In the genomic region with DNA sequence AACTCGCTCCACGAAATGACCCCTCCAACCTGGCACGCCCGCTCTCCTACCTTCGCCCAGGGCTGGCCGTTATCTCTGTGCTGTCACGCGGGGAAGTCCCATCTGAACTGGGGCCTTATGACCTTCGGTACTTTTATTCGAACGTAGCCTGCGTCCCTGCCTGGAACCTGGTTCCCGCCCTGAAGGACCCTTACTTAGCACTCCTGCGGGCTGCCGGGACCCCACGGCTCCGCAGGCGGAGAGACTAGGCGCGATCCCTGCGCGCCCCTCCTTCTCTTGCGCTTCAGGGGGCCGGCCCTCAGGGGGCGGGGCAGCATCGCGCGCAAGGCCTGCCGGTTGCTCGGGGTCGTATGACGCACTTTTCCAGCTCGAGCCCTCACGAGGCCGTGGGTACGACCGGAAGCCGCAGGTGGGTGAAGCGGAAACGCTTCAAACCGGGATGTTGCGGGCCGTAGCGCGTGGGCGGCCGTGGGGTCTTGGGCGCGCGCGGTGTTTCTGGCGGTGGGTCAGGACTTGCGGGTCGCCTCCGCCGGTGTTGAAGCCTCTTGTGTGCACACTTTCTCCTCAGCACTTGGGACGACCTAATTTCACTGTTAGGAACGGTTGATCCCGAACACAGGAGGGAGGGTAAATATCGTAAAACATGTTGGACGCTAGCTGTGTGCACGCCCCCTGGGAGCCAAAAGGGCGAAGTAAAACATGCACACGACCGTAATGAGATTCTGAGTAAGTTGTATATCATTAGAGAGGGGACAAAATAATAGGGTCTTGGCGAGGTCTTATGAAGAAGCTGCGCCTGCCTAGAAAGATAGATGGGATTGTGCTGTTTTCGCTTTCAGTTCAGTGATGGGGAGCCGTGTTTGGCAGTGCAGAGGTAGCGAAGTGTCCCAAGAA, we compare ENCODE assay signal across 1 cellular context.
TF ChIP-seq lines count a peak whose summit lies in the region.

A gene (plus strand): TSS at position 325 of the 894 bp plus-strand sequence. CDS start 6,991 bp downstream, outside the sequence.
A gene with protein sequence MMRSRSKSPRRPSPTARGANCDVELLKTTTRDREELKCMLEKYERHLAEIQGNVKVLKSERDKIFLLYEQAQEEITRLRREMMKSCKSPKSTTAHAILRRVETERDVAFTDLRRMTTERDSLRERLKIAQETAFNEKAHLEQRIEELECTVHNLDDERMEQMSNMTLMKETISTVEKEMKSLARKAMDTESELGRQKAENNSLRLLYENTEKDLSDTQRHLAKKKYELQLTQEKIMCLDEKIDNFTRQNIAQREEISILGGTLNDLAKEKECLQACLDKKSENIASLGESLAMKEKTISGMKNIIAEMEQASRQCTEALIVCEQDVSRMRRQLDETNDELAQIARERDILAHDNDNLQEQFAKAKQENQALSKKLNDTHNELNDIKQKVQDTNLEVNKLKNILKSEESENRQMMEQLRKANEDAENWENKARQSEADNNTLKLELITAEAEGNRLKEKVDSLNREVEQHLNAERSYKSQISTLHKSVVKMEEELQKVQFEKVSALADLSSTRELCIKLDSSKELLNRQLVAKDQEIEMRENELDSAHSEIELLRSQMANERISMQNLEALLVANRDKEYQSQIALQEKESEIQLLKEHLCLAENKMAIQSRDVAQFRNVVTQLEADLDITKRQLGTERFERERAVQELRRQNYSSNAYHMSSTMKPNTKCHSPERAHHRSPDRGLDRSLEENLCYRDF (minus strand): TSS at position 300 of the 894 bp plus-strand sequence. CDS start 45,503 bp downstream, outside the sequence.

TF ChIP-seq in HepG2, 621 proteins besides CTCF, POLR2A, EP300 and RAD21 (continued from another document and continues in another):
- TF ChIP-seq ZNF350 (CRISPR knock-in tag; IDR thresholded peaks at IDR 0.05; ENCODE audit: borderline replicate concordance, low read depth) = peak; percentile 99
- TF ChIP-seq, protein P1, sequence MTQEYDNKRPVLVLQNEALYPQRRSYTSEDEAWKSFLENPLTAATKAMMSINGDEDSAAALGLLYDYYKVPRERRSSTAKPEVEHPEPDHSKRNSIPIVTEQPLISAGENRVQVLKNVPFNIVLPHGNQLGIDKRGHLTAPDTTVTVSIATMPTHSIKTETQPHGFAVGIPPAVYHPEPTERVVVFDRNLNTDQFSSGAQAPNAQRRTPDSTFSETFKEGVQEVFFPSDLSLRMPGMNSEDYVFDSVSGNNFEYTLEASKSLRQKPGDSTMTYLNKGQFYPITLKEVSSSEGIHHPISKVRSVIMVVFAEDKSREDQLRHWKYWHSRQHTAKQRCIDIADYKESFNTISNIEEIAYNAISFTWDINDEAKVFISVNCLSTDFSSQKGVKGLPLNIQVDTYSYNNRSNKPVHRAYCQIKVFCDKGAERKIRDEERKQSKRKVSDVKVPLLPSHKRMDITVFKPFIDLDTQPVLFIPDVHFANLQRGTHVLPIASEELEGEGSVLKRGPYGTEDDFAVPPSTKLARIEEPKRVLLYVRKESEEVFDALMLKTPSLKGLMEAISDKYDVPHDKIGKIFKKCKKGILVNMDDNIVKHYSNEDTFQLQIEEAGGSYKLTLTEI (CRISPR knock-in tag; conservative IDR thresholded peaks at IDR 0.05) = no peak
- peak; percentile 97 for TF ChIP-seq ZNF709 (CRISPR knock-in tag; IDR thresholded peaks at IDR 0.05)
- peak; percentile 89 for TF ChIP-seq ZNF746 (CRISPR knock-in tag; IDR thresholded peaks at IDR 0.05)
- TF ChIP-seq ZC3H13 (CRISPR knock-in tag; IDR thresholded peaks at IDR 0.05) = peak; percentile 88
- TF ChIP-seq ZNF263 (CRISPR knock-in tag; IDR thresholded peaks at IDR 0.05) = peak; percentile 28; the same call in 1 of the 2 replicates
- TF ChIP-seq ZNF333 (CRISPR knock-in tag; IDR thresholded peaks at IDR 0.05; ENCODE audit: borderline replicate concordance) = no peak; the same call in 1 of the 2 replicates
- peak; percentile 97 for TF ChIP-seq KLF6 (CRISPR knock-in tag; IDR thresholded peaks at IDR 0.05)
- 0 out of 2 replicates have a peak, but pooled peaks have one; percentile 43 for TF ChIP-seq MYNN (CRISPR knock-in tag; IDR thresholded peaks at IDR 0.05; ENCODE audit: low read depth)
- no peak for TF ChIP-seq HNRNPH1 (optimal IDR thresholded peaks at IDR 0.05; ENCODE audit: low read depth, low read length)
- peak; percentile 87 for TF ChIP-seq ZSCAN20 (CRISPR knock-in tag; IDR thresholded peaks at IDR 0.05; ENCODE audit: borderline replicate concordance)
- TF ChIP-seq ZSCAN21 (CRISPR knock-in tag; IDR thresholded peaks at IDR 0.05; ENCODE audit: borderline replicate concordance) = peak; percentile 97
- peak; percentile 94 for TF ChIP-seq ZNF670 (CRISPR knock-in tag; IDR thresholded peaks at IDR 0.05; ENCODE audit: borderline replicate concordance)
- peak; percentile 93 for TF ChIP-seq ZNF335 (CRISPR knock-in tag; IDR thresholded peaks at IDR 0.05)
- TF ChIP-seq, protein P2, sequence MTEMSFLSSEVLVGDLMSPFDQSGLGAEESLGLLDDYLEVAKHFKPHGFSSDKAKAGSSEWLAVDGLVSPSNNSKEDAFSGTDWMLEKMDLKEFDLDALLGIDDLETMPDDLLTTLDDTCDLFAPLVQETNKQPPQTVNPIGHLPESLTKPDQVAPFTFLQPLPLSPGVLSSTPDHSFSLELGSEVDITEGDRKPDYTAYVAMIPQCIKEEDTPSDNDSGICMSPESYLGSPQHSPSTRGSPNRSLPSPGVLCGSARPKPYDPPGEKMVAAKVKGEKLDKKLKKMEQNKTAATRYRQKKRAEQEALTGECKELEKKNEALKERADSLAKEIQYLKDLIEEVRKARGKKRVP (CRISPR knock-in tag; IDR thresholded peaks at IDR 0.05) = peak in 1 of 2 experiments; percentile 83; a peak in 2 of 4 replicates
- TF ChIP-seq, protein P3, sequence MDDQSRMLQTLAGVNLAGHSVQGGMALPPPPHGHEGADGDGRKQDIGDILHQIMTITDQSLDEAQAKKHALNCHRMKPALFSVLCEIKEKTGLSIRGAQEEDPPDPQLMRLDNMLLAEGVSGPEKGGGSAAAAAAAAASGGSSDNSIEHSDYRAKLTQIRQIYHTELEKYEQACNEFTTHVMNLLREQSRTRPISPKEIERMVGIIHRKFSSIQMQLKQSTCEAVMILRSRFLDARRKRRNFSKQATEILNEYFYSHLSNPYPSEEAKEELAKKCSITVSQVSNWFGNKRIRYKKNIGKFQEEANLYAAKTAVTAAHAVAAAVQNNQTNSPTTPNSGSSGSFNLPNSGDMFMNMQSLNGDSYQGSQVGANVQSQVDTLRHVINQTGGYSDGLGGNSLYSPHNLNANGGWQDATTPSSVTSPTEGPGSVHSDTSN (CRISPR knock-in tag; IDR thresholded peaks at IDR 0.05; ENCODE audit: borderline replicate concordance) = peak; percentile 53; the same call in 1 of the 2 replicates
- TF ChIP-seq, protein P4, sequence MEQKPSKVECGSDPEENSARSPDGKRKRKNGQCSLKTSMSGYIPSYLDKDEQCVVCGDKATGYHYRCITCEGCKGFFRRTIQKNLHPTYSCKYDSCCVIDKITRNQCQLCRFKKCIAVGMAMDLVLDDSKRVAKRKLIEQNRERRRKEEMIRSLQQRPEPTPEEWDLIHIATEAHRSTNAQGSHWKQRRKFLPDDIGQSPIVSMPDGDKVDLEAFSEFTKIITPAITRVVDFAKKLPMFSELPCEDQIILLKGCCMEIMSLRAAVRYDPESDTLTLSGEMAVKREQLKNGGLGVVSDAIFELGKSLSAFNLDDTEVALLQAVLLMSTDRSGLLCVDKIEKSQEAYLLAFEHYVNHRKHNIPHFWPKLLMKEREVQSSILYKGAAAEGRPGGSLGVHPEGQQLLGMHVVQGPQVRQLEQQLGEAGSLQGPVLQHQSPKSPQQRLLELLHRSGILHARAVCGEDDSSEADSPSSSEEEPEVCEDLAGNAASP (CRISPR knock-in tag; IDR thresholded peaks at IDR 0.05; ENCODE audit: borderline replicate concordance) = peak; percentile 82
- TF ChIP-seq, protein P5, sequence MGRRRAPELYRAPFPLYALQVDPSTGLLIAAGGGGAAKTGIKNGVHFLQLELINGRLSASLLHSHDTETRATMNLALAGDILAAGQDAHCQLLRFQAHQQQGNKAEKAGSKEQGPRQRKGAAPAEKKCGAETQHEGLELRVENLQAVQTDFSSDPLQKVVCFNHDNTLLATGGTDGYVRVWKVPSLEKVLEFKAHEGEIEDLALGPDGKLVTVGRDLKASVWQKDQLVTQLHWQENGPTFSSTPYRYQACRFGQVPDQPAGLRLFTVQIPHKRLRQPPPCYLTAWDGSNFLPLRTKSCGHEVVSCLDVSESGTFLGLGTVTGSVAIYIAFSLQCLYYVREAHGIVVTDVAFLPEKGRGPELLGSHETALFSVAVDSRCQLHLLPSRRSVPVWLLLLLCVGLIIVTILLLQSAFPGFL (CRISPR knock-in tag; IDR thresholded peaks at IDR 0.05) = no peak
- peak; percentile 92 for TF ChIP-seq ISL2 (CRISPR knock-in tag; IDR thresholded peaks at IDR 0.05)
- TF ChIP-seq ZNF260 (CRISPR knock-in tag; IDR thresholded peaks at IDR 0.05; ENCODE audit: borderline replicate concordance, low read depth) = no peak
- TF ChIP-seq, protein P6, sequence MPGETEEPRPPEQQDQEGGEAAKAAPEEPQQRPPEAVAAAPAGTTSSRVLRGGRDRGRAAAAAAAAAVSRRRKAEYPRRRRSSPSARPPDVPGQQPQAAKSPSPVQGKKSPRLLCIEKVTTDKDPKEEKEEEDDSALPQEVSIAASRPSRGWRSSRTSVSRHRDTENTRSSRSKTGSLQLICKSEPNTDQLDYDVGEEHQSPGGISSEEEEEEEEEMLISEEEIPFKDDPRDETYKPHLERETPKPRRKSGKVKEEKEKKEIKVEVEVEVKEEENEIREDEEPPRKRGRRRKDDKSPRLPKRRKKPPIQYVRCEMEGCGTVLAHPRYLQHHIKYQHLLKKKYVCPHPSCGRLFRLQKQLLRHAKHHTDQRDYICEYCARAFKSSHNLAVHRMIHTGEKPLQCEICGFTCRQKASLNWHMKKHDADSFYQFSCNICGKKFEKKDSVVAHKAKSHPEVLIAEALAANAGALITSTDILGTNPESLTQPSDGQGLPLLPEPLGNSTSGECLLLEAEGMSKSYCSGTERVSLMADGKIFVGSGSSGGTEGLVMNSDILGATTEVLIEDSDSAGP (CRISPR knock-in tag; IDR thresholded peaks at IDR 0.05; ENCODE audit: borderline replicate concordance) = peak; percentile 98
- TF ChIP-seq ZNF747 (CRISPR knock-in tag; IDR thresholded peaks at IDR 0.05; ENCODE audit: borderline replicate concordance) = peak; percentile 100
- TF ChIP-seq CBX2 (IDR thresholded peaks at IDR 0.05; ENCODE audit: low read depth, low read length) = no peak
- no peak for TF ChIP-seq CBX2 (CRISPR knock-in tag; IDR thresholded peaks at IDR 0.05; ENCODE audit: low read depth)
- TF ChIP-seq PAX8 (CRISPR knock-in tag; IDR thresholded peaks at IDR 0.05; ENCODE audit: borderline replicate concordance) = peak; percentile 83; the same call in 1 of the 2 replicates
- TF ChIP-seq, protein P7, sequence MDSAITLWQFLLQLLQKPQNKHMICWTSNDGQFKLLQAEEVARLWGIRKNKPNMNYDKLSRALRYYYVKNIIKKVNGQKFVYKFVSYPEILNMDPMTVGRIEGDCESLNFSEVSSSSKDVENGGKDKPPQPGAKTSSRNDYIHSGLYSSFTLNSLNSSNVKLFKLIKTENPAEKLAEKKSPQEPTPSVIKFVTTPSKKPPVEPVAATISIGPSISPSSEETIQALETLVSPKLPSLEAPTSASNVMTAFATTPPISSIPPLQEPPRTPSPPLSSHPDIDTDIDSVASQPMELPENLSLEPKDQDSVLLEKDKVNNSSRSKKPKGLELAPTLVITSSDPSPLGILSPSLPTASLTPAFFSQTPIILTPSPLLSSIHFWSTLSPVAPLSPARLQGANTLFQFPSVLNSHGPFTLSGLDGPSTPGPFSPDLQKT (CRISPR knock-in tag; IDR thresholded peaks at IDR 0.05; ENCODE audit: borderline replicate concordance) = no peak
- TF ChIP-seq, protein P8, sequence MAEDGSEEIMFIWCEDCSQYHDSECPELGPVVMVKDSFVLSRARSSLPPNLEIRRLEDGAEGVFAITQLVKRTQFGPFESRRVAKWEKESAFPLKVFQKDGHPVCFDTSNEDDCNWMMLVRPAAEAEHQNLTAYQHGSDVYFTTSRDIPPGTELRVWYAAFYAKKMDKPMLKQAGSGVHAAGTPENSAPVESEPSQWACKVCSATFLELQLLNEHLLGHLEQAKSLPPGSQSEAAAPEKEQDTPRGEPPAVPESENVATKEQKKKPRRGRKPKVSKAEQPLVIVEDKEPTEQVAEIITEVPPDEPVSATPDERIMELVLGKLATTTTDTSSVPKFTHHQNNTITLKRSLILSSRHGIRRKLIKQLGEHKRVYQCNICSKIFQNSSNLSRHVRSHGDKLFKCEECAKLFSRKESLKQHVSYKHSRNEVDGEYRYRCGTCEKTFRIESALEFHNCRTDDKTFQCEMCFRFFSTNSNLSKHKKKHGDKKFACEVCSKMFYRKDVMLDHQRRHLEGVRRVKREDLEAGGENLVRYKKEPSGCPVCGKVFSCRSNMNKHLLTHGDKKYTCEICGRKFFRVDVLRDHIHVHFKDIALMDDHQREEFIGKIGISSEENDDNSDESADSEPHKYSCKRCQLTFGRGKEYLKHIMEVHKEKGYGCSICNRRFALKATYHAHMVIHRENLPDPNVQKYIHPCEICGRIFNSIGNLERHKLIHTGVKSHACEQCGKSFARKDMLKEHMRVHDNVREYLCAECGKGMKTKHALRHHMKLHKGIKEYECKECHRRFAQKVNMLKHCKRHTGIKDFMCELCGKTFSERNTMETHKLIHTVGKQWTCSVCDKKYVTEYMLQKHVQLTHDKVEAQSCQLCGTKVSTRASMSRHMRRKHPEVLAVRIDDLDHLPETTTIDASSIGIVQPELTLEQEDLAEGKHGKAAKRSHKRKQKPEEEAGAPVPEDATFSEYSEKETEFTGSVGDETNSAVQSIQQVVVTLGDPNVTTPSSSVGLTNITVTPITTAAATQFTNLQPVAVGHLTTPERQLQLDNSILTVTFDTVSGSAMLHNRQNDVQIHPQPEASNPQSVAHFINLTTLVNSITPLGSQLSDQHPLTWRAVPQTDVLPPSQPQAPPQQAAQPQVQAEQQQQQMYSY (CRISPR knock-in tag; IDR thresholded peaks at IDR 0.05) = peak; percentile 33; the same call in 1 of the 2 replicates
- peak; percentile 93 for TF ChIP-seq ZFY (CRISPR knock-in tag; IDR thresholded peaks at IDR 0.05)
- peak; percentile 72; the same call in 1 of the 2 replicates for TF ChIP-seq SNAI1 (CRISPR knock-in tag; IDR thresholded peaks at IDR 0.05; ENCODE audit: borderline replicate concordance)
- peak; percentile 94 for TF ChIP-seq SSRP1 (CRISPR knock-in tag; IDR thresholded peaks at IDR 0.05)
- TF ChIP-seq PCBP1 (IDR thresholded peaks at IDR 0.05; ENCODE audit: borderline replicate concordance, low read depth, low read length) = no peak
- peak; percentile 39 for TF ChIP-seq ZNF777 (CRISPR knock-in tag; IDR thresholded peaks at IDR 0.05)
- TF ChIP-seq ARNT2 (CRISPR knock-in tag; IDR thresholded peaks at IDR 0.05; ENCODE audit: low read depth) = peak; percentile 99
- TF ChIP-seq, protein P9, sequence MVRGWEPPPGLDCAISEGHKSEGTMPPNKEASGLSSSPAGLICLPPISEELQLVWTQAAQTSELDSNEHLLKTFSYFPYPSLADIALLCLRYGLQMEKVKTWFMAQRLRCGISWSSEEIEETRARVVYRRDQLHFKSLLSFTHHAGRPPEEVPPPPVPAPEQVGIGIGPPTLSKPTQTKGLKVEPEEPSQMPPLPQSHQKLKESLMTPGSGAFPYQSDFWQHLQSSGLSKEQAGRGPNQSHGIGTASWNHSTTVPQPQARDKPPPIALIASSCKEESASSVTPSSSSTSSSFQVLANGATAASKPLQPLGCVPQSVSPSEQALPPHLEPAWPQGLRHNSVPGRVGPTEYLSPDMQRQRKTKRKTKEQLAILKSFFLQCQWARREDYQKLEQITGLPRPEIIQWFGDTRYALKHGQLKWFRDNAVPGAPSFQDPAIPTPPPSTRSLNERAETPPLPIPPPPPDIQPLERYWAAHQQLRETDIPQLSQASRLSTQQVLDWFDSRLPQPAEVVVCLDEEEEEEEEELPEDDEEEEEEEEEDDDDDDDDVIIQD (CRISPR knock-in tag; IDR thresholded peaks at IDR 0.05; ENCODE audit: low read depth) = peak; percentile 97
- no peak for TF ChIP-seq NBN (conservative IDR thresholded peaks at IDR 0.05)
- peak; percentile 48; the same call in 1 of the 2 replicates for TF ChIP-seq ATAD3A (CRISPR knock-in tag; IDR thresholded peaks at IDR 0.05)
- TF ChIP-seq NAIF1 (CRISPR knock-in tag; IDR thresholded peaks at IDR 0.05; ENCODE audit: borderline replicate concordance) = peak; percentile 93
- TF ChIP-seq TARDBP (CRISPR knock-in tag; IDR thresholded peaks at IDR 0.05) = peak; percentile 99
- TF ChIP-seq ZNF703 (CRISPR knock-in tag; IDR thresholded peaks at IDR 0.05; ENCODE audit: borderline replicate concordance) = peak; percentile 83
